ENCODE assay signal across 8 cellular contexts in the genomic region with DNA sequence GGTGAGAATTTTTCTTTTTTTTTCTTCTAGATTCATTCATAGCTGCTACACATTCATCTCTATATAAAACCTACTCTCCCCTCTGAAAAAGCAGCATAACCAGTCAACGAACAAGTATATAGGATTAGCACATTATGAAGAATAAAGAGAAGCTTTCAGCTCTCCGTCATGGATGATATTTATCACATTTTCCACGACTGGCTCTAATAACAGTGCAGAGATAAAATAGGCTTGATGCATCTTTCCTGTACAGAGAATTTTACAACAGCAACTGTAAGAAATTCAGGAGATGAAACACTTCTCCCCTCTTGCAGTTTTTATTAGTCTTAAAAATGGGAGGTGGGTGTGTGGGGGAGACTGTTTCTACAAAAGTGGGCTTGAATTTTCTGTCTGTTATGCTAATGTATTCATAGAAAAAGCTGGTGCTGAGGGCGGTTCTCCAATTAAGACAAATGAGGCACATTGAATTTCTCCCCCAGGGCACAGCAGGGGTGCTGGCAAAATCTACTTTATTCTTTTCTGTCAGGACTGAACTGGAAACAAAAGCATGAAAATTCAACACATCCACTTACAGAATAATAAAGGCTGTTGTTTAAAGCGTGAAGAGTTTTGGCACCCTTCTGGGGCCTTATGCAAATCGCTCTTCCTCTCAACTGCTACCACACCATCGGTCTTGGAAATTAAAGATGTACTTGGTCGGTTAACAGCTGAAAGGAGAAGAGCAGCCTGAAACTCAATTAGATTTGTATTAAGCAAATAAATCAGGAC.
DNase-seq lines count a peak whose midpoint lies in the region; ATAC-seq, FAIRE-seq and TF ChIP-seq lines count a peak whose summit lies in the region.

No MANE protein-coding gene starts in this region.

- H3K4me1 ChIP-seq in ES-I3 (ENCODE audit: insufficient read depth, low read length) (peaks cover 35% of the 10 kb centered on the region), HUES48 (ENCODE audit: control insufficient read depth, insufficient read depth, low read length) (peaks cover 32% of the 10 kb centered on the region), left ventricle myocardium inferior (no peaks in the 10 kb centered on the region)

- DNase-seq in frontal cortex (ENCODE audit: low spot score in 2 of 2) (peak; percentile 17 to 52), foreskin melanocyte (no peak), left ventricle myocardium inferior (no peak), GDM1 (lab: John Stamatoyannopoulos, UW) (no peak), NCI-H510A treated with DMSO at 0.1 percent for 48 hours (lab: John Stamatoyannopoulos, UW) (no peak)

- TF ChIP-seq CTCF in left ventricle myocardium inferior (IDR thresholded peaks at IDR 0.05; ENCODE audit: borderline replicate concordance): no peak

- ATAC-seq in GM21528 (IDR thresholded peaks at IDR 0.05; ENCODE audit: low FRiP score, unreplicated experiment): peak; percentile 96

- peaks cover 15% of the 10 kb centered on the region for H3K9me3 ChIP-seq in ES-I3 (ENCODE audit: control insufficient read depth, insufficient read depth, low read length)
- H3K9me3 ChIP-seq in HUES48 (ENCODE audit: control insufficient read depth, insufficient read depth, low read length): peaks cover 11% of the 10 kb centered on the region
- H3K9me3 ChIP-seq in left ventricle myocardium inferior (replicated peaks): peaks cover 18% of the 10 kb centered on the region

- H3K27me3 ChIP-seq in HUES48 (ENCODE audit: control insufficient read depth, insufficient read depth, low read length) (no peaks in the 10 kb centered on the region), left ventricle myocardium inferior (ENCODE audit: low read depth) (no peaks in the 10 kb centered on the region)

- H3K9ac ChIP-seq in ES-I3 (ENCODE audit: low read depth, low read length): peak overlapping the region; percentile 34; the same call in 1 of the 2 replicates
- peak overlapping the region; percentile 6; the same call in 1 of the 2 replicates for H3K9ac ChIP-seq in HUES48 (ENCODE audit: low read depth, low read length)

- peak overlapping the region; percentile 87 for H3K27ac ChIP-seq in HUES48 (ENCODE audit: low read depth, low read length)
- no peak overlapping the region for H3K27ac ChIP-seq in left ventricle myocardium inferior (replicated peaks)

- H3K4me3 ChIP-seq in HUES48 (ENCODE audit: low read depth, low read length) (0 out of 2 replicates have a peak overlapping the region, but pooled peaks have one; percentile 14), left ventricle myocardium inferior (no peak overlapping the region)

- intact Hi-C loops in left ventricle myocardium inferior (cut with micrococcal nuclease): no loop called here

- FAIRE-seq in frontal cortex (lab: Jason Lieb, UNC): peak; percentile 87

- H3K36me3 ChIP-seq in ES-I3 (ENCODE audit: insufficient read depth, low read length): no peaks in the 10 kb centered on the region; the same call in 1 of the 2 replicates
- H3K36me3 ChIP-seq in HUES48 (ENCODE audit: control insufficient read depth, insufficient read depth, low read length): no peaks in the 10 kb centered on the region
- H3K36me3 ChIP-seq in left ventricle myocardium inferior: no peaks in the 10 kb centered on the region

Comparison
In these comparisons a context has a peak if more than half of its experiments do, and no peak if none do; other contexts are left out.
1. DNase-seq: peak in frontal cortex (2 of 2); none in foreskin melanocyte (single experiment), left ventricle myocardium inferior (single experiment), GDM1 (single experiment) and NCI-H510A treated with DMSO at 0.1 percent for 48 hours (single experiment).